In the genomic region with DNA sequence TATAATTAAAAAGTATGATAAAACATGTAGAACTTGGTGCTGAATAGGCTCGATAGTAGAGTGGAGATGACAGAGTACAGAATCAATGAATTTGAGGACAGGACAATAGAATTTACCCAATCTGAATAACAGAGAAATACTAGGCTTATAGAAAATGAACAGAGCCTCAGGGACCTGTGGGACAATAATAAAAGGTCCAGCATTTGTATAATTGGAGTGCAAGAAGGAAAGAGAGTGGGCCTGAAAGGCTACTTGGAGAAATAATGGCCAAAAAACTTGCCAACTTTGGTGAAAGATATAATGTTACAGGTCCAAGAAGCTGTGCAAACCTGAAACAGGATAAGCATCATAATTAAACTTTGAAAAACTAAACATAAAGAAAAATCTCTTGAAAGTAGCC, we compare ENCODE assay signal across 8 cellular contexts.
"Had no signal": no experiment of that assay in that cellular context is flagged by ENCODE, and none has a peak within 500 bp of the region (broad histone marks: within the 10 kb centered on the region; RNA-seq: fewer than 3 reads in every experiment).

No MANE protein-coding gene starts in this region.

- H3K4me3 ChIP-seq: K562 had no signal

- H3K4me3 Mint-ChIP-seq: IgD-negative memory B cell had no signal

- H3K27me3 Mint-ChIP-seq: IgD-negative memory B cell had no signal

- H3K27ac ChIP-seq: HL-60, KMS-11 had no signal

- H3K36me3 Mint-ChIP-seq: IgD-negative memory B cell had no signal

- H3K27ac Mint-ChIP-seq: IgD-negative memory B cell had no signal

- H3K9ac ChIP-seq: KMS-11 had no signal

- H3K4me1 Mint-ChIP-seq: IgD-negative memory B cell had no signal

- ATAC-seq: HepG2, K562 had no signal

- DNase-seq: IMR-90, KBM-7, KG1 had no signal
